Comparison of ENCODE assay signal across 8 cellular contexts in the genomic region with DNA sequence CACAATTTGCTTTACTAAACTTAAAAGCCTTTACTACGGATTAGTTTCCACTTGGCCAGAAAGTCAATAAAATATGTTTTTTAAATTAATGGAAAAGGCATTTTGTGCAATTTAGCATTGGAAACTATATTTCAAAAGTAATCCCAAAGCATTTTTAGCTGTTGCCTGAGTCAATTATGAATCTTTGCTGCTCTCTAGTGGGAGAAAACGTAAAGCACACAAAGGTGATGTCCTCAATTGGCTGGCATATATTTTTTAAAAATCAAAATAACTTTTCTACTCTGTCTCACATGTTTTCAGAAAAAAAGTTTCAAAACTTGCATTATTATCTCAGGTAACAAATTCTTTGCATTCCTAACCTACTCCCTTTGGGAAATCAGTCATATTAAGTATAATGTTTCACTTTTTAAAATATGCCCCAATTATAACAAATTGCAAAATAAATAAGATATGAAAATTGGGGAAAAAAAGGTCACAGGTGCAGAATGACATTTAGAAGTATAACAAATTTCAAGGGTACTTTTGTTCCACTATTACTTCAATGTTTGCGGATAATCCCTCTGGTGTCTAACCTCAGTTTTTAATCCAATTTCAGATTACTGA. TPM values are rescaled to one million over a fixed set of nuclear protein-coding genes. Genes with fewer than 3 reads are reported as not detected.
A peak's percentile ranks its signal among the peaks of the same experiment; 100 is the strongest.
DNase-seq lines count a peak whose midpoint lies in the region; ATAC-seq and TF ChIP-seq lines count a peak whose summit lies in the region.

No MANE protein-coding gene starts in this region.

- no peaks in the 10 kb centered on the region for H3K79me2 ChIP-seq in hepatocyte

- no peak for TF ChIP-seq EP300 in tibial nerve (IDR thresholded peaks at IDR 0.05)

- H4K20me1 ChIP-seq in hepatocyte (ENCODE audit: insufficient read depth, poor library complexity, severe bottlenecking): no peaks in the 10 kb centered on the region

- no peaks in the 10 kb centered on the region for H3K36me3 ChIP-seq in left ventricle myocardium inferior
- no peaks in the 10 kb centered on the region for H3K36me3 ChIP-seq in hepatocyte (replicated peaks; ENCODE audit: insufficient read depth, low read depth)
- no peaks in the 10 kb centered on the region for H3K36me3 ChIP-seq in tibial nerve

- H3K9me3 Mint-ChIP-seq in WTC11: peaks cover 12% of the 10 kb centered on the region

- CTCF ChIA-PET in WTC11 (lab: Charles Lee): interaction anchor here (0.6 to 9.3 kb wide), 7 partner anchors 14 to 255 kb away, joined by 3 to 235 read pairs (median 4); no protein-coding TSS in a partner anchor

- intact Hi-C loops in left ventricle myocardium inferior (cut with micrococcal nuclease) (loop anchor here (2.0 kb wide), 1 partner anchor 216 kb away; no protein-coding TSS in a partner anchor), right cardiac atrium (cut with DNase I) (loop anchor here in 3 of 4 donors (2.0 to 5.0 kb wide), 2 partner anchors 216 kb away; no protein-coding TSS in a partner anchor)

- no peak for TF ChIP-seq POLR2A in tibial nerve (IDR thresholded peaks at IDR 0.05)

- H3K27me3 ChIP-seq in left ventricle myocardium inferior (ENCODE audit: low read depth): no peaks in the 10 kb centered on the region
- no peaks in the 10 kb centered on the region for H3K27me3 ChIP-seq in right cardiac atrium (ENCODE audit: control insufficient read depth, insufficient read depth)
- no peaks in the 10 kb centered on the region for H3K27me3 ChIP-seq in hepatocyte
- no peaks in the 10 kb centered on the region for H3K27me3 ChIP-seq in tibial nerve

- no peak overlapping the region for H3K4me3 Mint-ChIP-seq in WTC11

- H3K4me2 ChIP-seq in hepatocyte: no peak overlapping the region

- no peaks in the 10 kb centered on the region for H3K9me3 ChIP-seq in left ventricle myocardium inferior (replicated peaks)
- H3K9me3 ChIP-seq in right cardiac atrium (ENCODE audit: control insufficient read depth, low read length): no peaks in the 10 kb centered on the region
- no peaks in the 10 kb centered on the region for H3K9me3 ChIP-seq in hepatocyte (ENCODE audit: low read depth)
- no peaks in the 10 kb centered on the region for H3K9me3 ChIP-seq in tibial nerve

- no peak overlapping the region for H3K27ac Mint-ChIP-seq in WTC11

- ATAC-seq in right cardiac atrium (no peak), WTC11 (no peak), GM21390 (IDR thresholded peaks at IDR 0.05; ENCODE audit: unreplicated experiment) (no peak)

- POLR2A ChIA-PET in WTC11 (lab: Charles Lee): no interaction called here

- no peaks in the 10 kb centered on the region for H3K4me1 Mint-ChIP-seq in WTC11

- no peak overlapping the region for H2AFZ ChIP-seq in hepatocyte

- no peaks in the 10 kb centered on the region for H3K36me3 Mint-ChIP-seq in WTC11

- H3K9me2 ChIP-seq in hepatocyte (replicated peaks; ENCODE audit: insufficient read depth): no peaks in the 10 kb centered on the region

- WGBS in right cardiac atrium: 26% methylated on average over 3 of the region's 3 CpGs
- WGBS in hepatocyte (ENCODE audit: low lambda C conversion rate, missing lambda C conversion rate): 33% methylated on average over 3 of the region's 3 CpGs
- WGBS in tibial nerve, 2 donors: 27 to 30% methylated on average over 3 of the region's 3 CpGs

- peak; percentile 76 for TF ChIP-seq CTCF in left ventricle myocardium inferior (IDR thresholded peaks at IDR 0.05; ENCODE audit: borderline replicate concordance)
- peak; percentile 81 for TF ChIP-seq CTCF in LNCAP (IDR thresholded peaks at IDR 0.05)
- TF ChIP-seq CTCF in WTC11 (IDR thresholded peaks at IDR 0.05): peak; percentile 66
- peak; percentile 89 for TF ChIP-seq CTCF in hepatocyte (IDR thresholded peaks at IDR 0.05; ENCODE audit: poor library complexity)
- peak; percentile 42 to 71 (median 63) for TF ChIP-seq CTCF in tibial nerve (IDR thresholded peaks at IDR 0.05)

- DNase-seq in left ventricle myocardium inferior (no peak), right cardiac atrium (no peak), WTC11 (ENCODE audit: low spot score) (no peak), hepatocyte (ENCODE audit: low spot score) (peak; percentile 46), tibial nerve (ENCODE audit: low spot score in 2 of 2) (peak in 1 of 2 donors; percentile 41)
- DNase-seq in stimulated activated CD4-positive, alpha-beta T cell treated with anti-CD3 and anti-CD28 coated beads, Interleukin-12 subunit alpha, Interleukin-12 subunit beta, amount 100 ng/mL, for 4 hours: no peak

- no peaks in the 10 kb centered on the region for H3K27me3 Mint-ChIP-seq in WTC11 (ENCODE audit: low read depth)

- H3K4me3 ChIP-seq in left ventricle myocardium inferior (no peak overlapping the region), right cardiac atrium (ENCODE audit: low read length) (no peak overlapping the region), hepatocyte (no peak overlapping the region), tibial nerve (no peak overlapping the region)

- H3K27ac ChIP-seq in left ventricle myocardium inferior (replicated peaks) (no peak overlapping the region), right cardiac atrium (ENCODE audit: low read length) (no peak overlapping the region), hepatocyte (no peak overlapping the region), tibial nerve (no peak overlapping the region)

- H3K4me1 ChIP-seq in left ventricle myocardium inferior (no peaks in the 10 kb centered on the region), right cardiac atrium (ENCODE audit: control insufficient read depth, insufficient read depth, low read length) (no peaks in the 10 kb centered on the region), hepatocyte (ENCODE audit: insufficient read depth) (no peaks in the 10 kb centered on the region), tibial nerve (no peaks in the 10 kb centered on the region)

TF ChIP-seq in WTC11, 78 proteins besides CTCF, POLR2A, EP300 and RAD21:
- TF ChIP-seq, protein P1, sequence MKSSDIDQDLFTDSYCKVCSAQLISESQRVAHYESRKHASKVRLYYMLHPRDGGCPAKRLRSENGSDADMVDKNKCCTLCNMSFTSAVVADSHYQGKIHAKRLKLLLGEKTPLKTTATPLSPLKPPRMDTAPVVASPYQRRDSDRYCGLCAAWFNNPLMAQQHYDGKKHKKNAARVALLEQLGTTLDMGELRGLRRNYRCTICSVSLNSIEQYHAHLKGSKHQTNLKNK (CRISPR knock-in tag; IDR thresholded peaks at IDR 0.05): no peak
- TF ChIP-seq TCF7 (CRISPR knock-in tag; IDR thresholded peaks at IDR 0.05; ENCODE audit: low read depth) (no peak), ZNF416 (CRISPR knock-in tag; IDR thresholded peaks at IDR 0.05) (no peak), ZNF121 (CRISPR knock-in tag; IDR thresholded peaks at IDR 0.05) (no peak), TEAD4 (CRISPR knock-in tag; IDR thresholded peaks at IDR 0.05) (no peak), HMGA2 (CRISPR knock-in tag; IDR thresholded peaks at IDR 0.05) (no peak)

RNA-seq across cellular contexts. Expression of a gene that starts 47.2 kb away (rescaled TPM):
- total RNA-seq in left ventricle myocardium inferior (not detected), right cardiac atrium (not detected), WTC11 (2021) (not detected in 3 replicates), hepatocyte (not detected in 2 replicates), tibial nerve (not detected)
- polyA plus RNA-seq in right cardiac atrium (not detected), hepatocyte (not detected in 2 replicates)
